Comparison of ENCODE assay signal across 26 cellular contexts in genomic region chr3:13519392-13519791, GRCh38. TPM values are rescaled to one million over a fixed set of nuclear protein-coding genes. Genes with fewer than 3 reads are reported as not detected.
DNase-seq lines count a peak whose midpoint lies in the region; ATAC-seq and TF ChIP-seq lines count a peak whose summit lies in the region.
"Had no signal": no experiment of that assay in that cellular context is flagged by ENCODE, and none has a peak within 500 bp of the region (broad histone marks: within the 10 kb centered on the region; RNA-seq: fewer than 3 reads in every experiment).

No MANE protein-coding gene starts in this region.

- TF ChIP-seq CTCF in right atrium auricular region (IDR thresholded peaks at IDR 0.05) (no peak), breast epithelium (IDR thresholded peaks at IDR 0.05) (no peak), osteoblast (IDR thresholded peaks at IDR 0.05; ENCODE audit: extremely low read depth, low read depth, low read length) (no peak), vagina (IDR thresholded peaks at IDR 0.05) (no peak)

- no peaks in the 10 kb centered on the region for H3K36me3 Mint-ChIP-seq in activated T-cell treated with anti-CD3 and anti-CD28 coated beads, Interleukin-2, amount 50 U/mL, for 24 hours (ENCODE audit: low read depth)

- H3K9me3 ChIP-seq in right atrium auricular region (no peaks in the 10 kb centered on the region), breast epithelium (no peaks in the 10 kb centered on the region), osteoblast (ENCODE audit: low read depth, low read length) (no peaks in the 10 kb centered on the region), vagina (no peaks in the 10 kb centered on the region)
- H3K9me3 ChIP-seq: A549, prostate gland had no signal

- no peak for ATAC-seq in Right ventricle myocardium inferior
- ATAC-seq: activated CD8-positive, alpha-beta T cell treated with anti-CD3 and anti-CD28 coated beads for 36 hours; activated T-helper 17 cell treated with anti-CD3 and anti-CD28 coated beads, Interleukin-2, amount 50 U/mL, for 72 hours had no signal

- no peaks in the 10 kb centered on the region for H3K36me3 ChIP-seq in right atrium auricular region
- no peaks in the 10 kb centered on the region for H3K36me3 ChIP-seq in breast epithelium
- no peaks in the 10 kb centered on the region for H3K36me3 ChIP-seq in osteoblast (ENCODE audit: insufficient read depth, low read length)
- H3K36me3 ChIP-seq in vagina: no peaks in the 10 kb centered on the region
- H3K36me3 ChIP-seq: prostate gland had no signal

- H3K27ac ChIP-seq in right atrium auricular region: peak overlapping the region; percentile 83 to 90
- peak overlapping the region; percentile 58 to 89 for H3K27ac ChIP-seq in breast epithelium
- no peak overlapping the region for H3K27ac ChIP-seq in osteoblast (ENCODE audit: low read depth, low read length)
- peak overlapping the region; percentile 91 for H3K27ac ChIP-seq in vagina
- H3K27ac ChIP-seq: A549, prostate gland had no signal

- no peak overlapping the region for H3K4me3 ChIP-seq in right atrium auricular region
- H3K4me3 ChIP-seq in breast epithelium: no peak overlapping the region
- no peak overlapping the region for H3K4me3 ChIP-seq in osteoblast (ENCODE audit: insufficient read depth, low read length)
- H3K4me3 ChIP-seq in vagina: no peak overlapping the region
- H3K4me3 ChIP-seq: A549, prostate gland had no signal

- H3K27me3 ChIP-seq in right atrium auricular region (no peaks in the 10 kb centered on the region), breast epithelium (no peaks in the 10 kb centered on the region), osteoblast (ENCODE audit: insufficient read depth, low read length) (no peaks in the 10 kb centered on the region), vagina (no peaks in the 10 kb centered on the region)

- no peaks in the 10 kb centered on the region for H3K79me2 ChIP-seq in osteoblast (ENCODE audit: insufficient read depth, low read length)

- no peaks in the 10 kb centered on the region for H3K27me3 Mint-ChIP-seq in activated T-cell treated with anti-CD3 and anti-CD28 coated beads, Interleukin-2, amount 50 U/mL, for 24 hours
- H3K27me3 Mint-ChIP-seq: activated CD8-positive, alpha-beta T cell treated with anti-CD3 and anti-CD28 coated beads for 36 hours; activated T-helper 17 cell treated with anti-CD3 and anti-CD28 coated beads, Interleukin-2, amount 50 U/mL, for 72 hours had no signal

- peaks cover 0 to 44% of the 10 kb centered on the region in 2 donors for H3K4me1 ChIP-seq in right atrium auricular region
- H3K4me1 ChIP-seq in breast epithelium: no peaks in the 10 kb centered on the region
- H3K4me1 ChIP-seq in osteoblast (ENCODE audit: insufficient read depth, low read length): no peaks in the 10 kb centered on the region
- H3K4me1 ChIP-seq in vagina: peaks cover 51% of the 10 kb centered on the region
- H3K4me1 ChIP-seq: A549, prostate gland had no signal

- H2AFZ ChIP-seq in osteoblast (ENCODE audit: low read length): no peak overlapping the region

- H3K27ac Mint-ChIP-seq in activated T-cell treated with anti-CD3 and anti-CD28 coated beads, Interleukin-2, amount 50 U/mL, for 24 hours: no peak overlapping the region
- H3K27ac Mint-ChIP-seq: activated CD8-positive, alpha-beta T cell treated with anti-CD3 and anti-CD28 coated beads for 36 hours; activated T-helper 17 cell treated with anti-CD3 and anti-CD28 coated beads, Interleukin-2, amount 50 U/mL, for 72 hours; HFFc6; mesothelial cell of epicardium; T-helper 1 cell treated with Interleukin-12 subunit alpha and Interleukin-12 subunit beta and Interleukin-4 antibody, amounts not matched to agents 30 μg/mL and 1 μg/mL, for 36 hours had no signal

- no peaks in the 10 kb centered on the region for H4K20me1 ChIP-seq in osteoblast (ENCODE audit: insufficient read depth, low read length)

- no peak overlapping the region for H3K4me3 Mint-ChIP-seq in activated T-cell treated with anti-CD3 and anti-CD28 coated beads, Interleukin-2, amount 50 U/mL, for 24 hours
- H3K4me3 Mint-ChIP-seq: activated CD8-positive, alpha-beta T cell treated with anti-CD3 and anti-CD28 coated beads for 36 hours; activated T-helper 17 cell treated with anti-CD3 and anti-CD28 coated beads, Interleukin-2, amount 50 U/mL, for 72 hours; HFFc6; mesothelial cell of epicardium; T-helper 1 cell treated with Interleukin-12 subunit alpha and Interleukin-12 subunit beta and Interleukin-4 antibody, amounts not matched to agents 30 μg/mL and 1 μg/mL, for 36 hours had no signal

- intact Hi-C loops in Right ventricle myocardium inferior (cut with DNase I): loop anchor here (5.0 kb wide), 1 partner anchor 48 kb away; no protein-coding TSS in a partner anchor
- intact Hi-C loops in breast epithelium (cut with DNase I; ENCODE audit: low total_unique reads): no loop called here
- intact Hi-C loops in vagina (cut with DNase I): no loop called here

- DNase-seq in right atrium auricular region (ENCODE audit: low spot score) (no peak), Right ventricle myocardium inferior (ENCODE audit: missing footprints) (no peak), breast epithelium (ENCODE audit: low spot score in 2 of 2) (no peak), osteoblast (ENCODE audit: insufficient read length, low spot score, missing footprints) (peak; percentile 47), vagina (ENCODE audit: extremely low spot score in 2 of 2) (no peak), iPS-NIHi11 (ENCODE audit: low spot score) (no peak)
- no peak for DNase-seq in activated naive CD4-positive, alpha-beta T cell (lab: John Stamatoyannopoulos, UW)
- no peak for DNase-seq in activated T-cell treated with anti-CD3 and anti-CD28 coated beads, Interleukin-2, amount 50 U/mL, for 24 hours
- DNase-seq: activated CD8-positive, alpha-beta memory T cell treated with anti-CD3 and anti-CD28 coated beads, Interleukin-2, amount 50 U/mL, for 48 hours; activated CD8-positive, alpha-beta T cell treated with anti-CD3 and anti-CD28 coated beads for 36 hours; activated naive CD4-positive, alpha-beta T cell treated with anti-CD3 and anti-CD28 coated beads, Interleukin-2, amount 50 U/mL, for 16 hours; DMS79; effector CD4-positive, alpha-beta T cell; GDM1; HFFc6; islet precursor cell; NCI-H1105 treated with DMSO at 0.1 percent for 48 hours; NCI-H187 treated with DMSO at 0.1 percent for 48 hours; NCI-H524; stimulated activated CD4-positive, alpha-beta T cell treated with anti-CD3 and anti-CD28 coated beads, Interleukin-15, amount 100 ng/mL, for 24 hours; stimulated activated CD4-positive, alpha-beta T cell treated with anti-CD3 and anti-CD28 coated beads, Interleukin-4, amount 100 ng/mL, for 4 hours had no signal

- no peaks in the 10 kb centered on the region for H3K4me1 Mint-ChIP-seq in activated T-cell treated with anti-CD3 and anti-CD28 coated beads, Interleukin-2, amount 50 U/mL, for 24 hours (ENCODE audit: low read depth)
- H3K4me1 Mint-ChIP-seq: activated T-helper 17 cell treated with anti-CD3 and anti-CD28 coated beads, Interleukin-2, amount 50 U/mL, for 72 hours had no signal

- no peak overlapping the region for H3K4me2 ChIP-seq in osteoblast (ENCODE audit: insufficient read depth, low read length)
- H3K4me2 ChIP-seq: A549 had no signal

- TF ChIP-seq POLR2A in breast epithelium (IDR thresholded peaks at IDR 0.05) (no peak), vagina (IDR thresholded peaks at IDR 0.05) (no peak)

- H3K9me3 Mint-ChIP-seq in activated T-cell treated with anti-CD3 and anti-CD28 coated beads, Interleukin-2, amount 50 U/mL, for 24 hours: peaks cover 8% of the 10 kb centered on the region
- H3K9me3 Mint-ChIP-seq: activated T-helper 17 cell treated with anti-CD3 and anti-CD28 coated beads, Interleukin-2, amount 50 U/mL, for 72 hours; HFFc6; T-helper 1 cell treated with Interleukin-12 subunit alpha and Interleukin-12 subunit beta and Interleukin-4 antibody, amounts not matched to agents 30 μg/mL and 1 μg/mL, for 36 hours had no signal

RNA-seq across cellular contexts. Expression of gene FBLN2, which starts 29.5 kb away (rescaled TPM):
- total RNA-seq in right atrium auricular region: 100 to 1,000 TPM; 122 to 185 TPM
- total RNA-seq in Right ventricle myocardium inferior: 81.1 TPM
- 100 to 1,000 TPM in 1 of 3 donors, 10 to 100 TPM in 2; 43.5 to 663 (median 81.3) TPM for total RNA-seq in breast epithelium
- total RNA-seq in osteoblast: 46.0 and 54.6 TPM in 2 replicates
- total RNA-seq in vagina: 94.3 TPM

RNA-seq across cellular contexts. Expression of gene HDAC11, which starts 39.3 kb away (rescaled TPM):
- 10 to 100 TPM; 30.6 to 30.7 TPM for total RNA-seq in right atrium auricular region
- 37.5 TPM for total RNA-seq in Right ventricle myocardium inferior
- total RNA-seq in breast epithelium: 10 to 100 TPM; 14.2 to 21.7 (median 14.4) TPM
- 10.9 and 11.2 TPM in 2 replicates for total RNA-seq in osteoblast
- total RNA-seq in vagina: 12.0 TPM
